14 cellular contexts compared by ENCODE assay signal in the genomic region with DNA sequence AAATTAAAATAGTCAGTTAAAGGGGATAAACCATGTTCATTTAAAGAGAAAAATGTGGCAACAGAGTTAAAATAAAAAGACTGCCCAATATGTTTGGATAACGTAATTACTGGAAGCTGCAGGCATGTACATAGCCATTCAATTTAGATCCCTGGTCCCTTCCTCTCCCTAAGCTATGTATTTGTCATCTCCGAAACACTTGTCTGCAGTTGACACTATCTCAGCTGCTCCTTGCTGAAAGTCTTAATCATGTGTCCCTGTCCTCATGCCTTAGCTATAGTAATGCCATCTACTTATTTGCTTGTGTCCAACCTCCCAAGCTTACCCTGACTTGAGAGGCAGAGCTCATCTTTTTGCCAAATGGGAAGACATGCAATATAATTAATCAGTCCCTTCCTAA.
"Had no signal": no experiment of that assay in that cellular context is flagged by ENCODE, and none has a peak within 500 bp of the region (broad histone marks: within the 10 kb centered on the region; RNA-seq: fewer than 3 reads in every experiment).

No MANE protein-coding gene starts in this region.

- H3K4me3 Mint-ChIP-seq: activated B cell treated with CpG ODN at 0.5 μM for 24 hours; activated naive CD4-positive, alpha-beta T cell treated with anti-CD3 and anti-CD28 coated beads for 36 hours; activated T-helper 17 cell treated with anti-CD3 and anti-CD28 coated beads, Interleukin-2, amount 50 U/mL, for 72 hours; T-helper 17 cell had no signal

- H3K27me3 ChIP-seq: dorsolateral prefrontal cortex, esophagus muscularis mucosa, right lobe of liver had no signal

- H3K27ac ChIP-seq: right lobe of liver had no signal

- H3K4me3 ChIP-seq: dorsolateral prefrontal cortex, esophagus muscularis mucosa, right lobe of liver had no signal

- H3K9me3 ChIP-seq: esophagus muscularis mucosa, right lobe of liver had no signal

- H3K9me3 Mint-ChIP-seq: activated T-helper 17 cell treated with anti-CD3 and anti-CD28 coated beads, Interleukin-2, amount 50 U/mL, for 72 hours had no signal

- H3K27ac Mint-ChIP-seq: activated B cell treated with CpG ODN at 0.5 μM for 24 hours; activated naive CD4-positive, alpha-beta T cell treated with anti-CD3 and anti-CD28 coated beads for 36 hours; activated T-helper 17 cell treated with anti-CD3 and anti-CD28 coated beads, Interleukin-2, amount 50 U/mL, for 72 hours; progenitor cell of endocrine pancreas; T-helper 17 cell had no signal

- H3K27me3 Mint-ChIP-seq: activated B cell treated with CpG ODN at 0.5 μM for 24 hours; activated T-helper 17 cell treated with anti-CD3 and anti-CD28 coated beads, Interleukin-2, amount 50 U/mL, for 72 hours; progenitor cell of endocrine pancreas had no signal

- ATAC-seq: activated T-helper 17 cell treated with anti-CD3 and anti-CD28 coated beads, Interleukin-2, amount 50 U/mL, for 72 hours; T-helper 17 cell had no signal

- H3K4me1 Mint-ChIP-seq: activated B cell treated with CpG ODN at 0.5 μM for 24 hours; activated T-helper 17 cell treated with anti-CD3 and anti-CD28 coated beads, Interleukin-2, amount 50 U/mL, for 72 hours; T-helper 17 cell had no signal

- DNase-seq: activated B cell treated with CpG ODN at 0.5 μM for 24 hours; activated CD4-positive, alpha-beta T cell treated with anti-CD3 and anti-CD28 coated beads, Interleukin-2, amount 50 U/mL, for 1 hour; activated naive CD4-positive, alpha-beta T cell treated with anti-CD3 and anti-CD28 coated beads for 36 hours; activated T-cell treated with anti-CD3 and anti-CD28 coated beads for 4 hours; cerebellar nuclear complex; dorsolateral prefrontal cortex; mesendoderm; right lobe of liver; stimulated activated CD4-positive, alpha-beta T cell treated with anti-CD3 and anti-CD28 coated beads, Interleukin-2, amount 100 ng/mL, for 24 hours; stimulated activated naive CD4-positive, alpha-beta T cell; T-helper 17 cell had no signal

- H3K36me3 ChIP-seq: esophagus muscularis mucosa, right lobe of liver had no signal
